Comparison of ENCODE assay signal across 8 cellular contexts in genomic region chr15:98085003-98085639, GRCh38.
A peak's percentile ranks its signal among the peaks of the same experiment; 100 is the strongest.
DNase-seq lines count a peak whose midpoint lies in the region; ATAC-seq and TF ChIP-seq lines count a peak whose summit lies in the region.

No MANE protein-coding gene starts in this region.

- POLR2A ChIA-PET in BJ (lab: Charles Lee) = no interaction called here

- H3K36me3 ChIP-seq in BJ (ENCODE audit: control insufficient read depth, insufficient read depth, low read length) = no peaks in the 10 kb centered on the region

- ATAC-seq in GM18861 (IDR thresholded peaks at IDR 0.05; ENCODE audit: unreplicated experiment) = no peak
- ATAC-seq in GM21723 (IDR thresholded peaks at IDR 0.05; ENCODE audit: unreplicated experiment) = no peak

- no peaks in the 10 kb centered on the region for H3K27me3 ChIP-seq in BJ (ENCODE audit: control insufficient read depth, insufficient read depth, low read length)

- no peak overlapping the region for H3K4me3 ChIP-seq in BJ (ENCODE audit: low read depth, low read length)
- H3K4me3 ChIP-seq in retinal pigment epithelial cell (ENCODE audit: low read length) = no peak overlapping the region

- DNase-seq in BJ (ENCODE audit: low read depth) (no peak), NCI-H2081 treated with DMSO at 0.1 percent for 48 hours (lab: John Stamatoyannopoulos, UW) (peak; percentile 14), germinal center (ENCODE audit: low spot score) (peak; percentile 34), retinal pigment epithelial cell (ENCODE audit: low read depth) (peak; percentile 34)
- peak; percentile 6 for DNase-seq in activated CD4-positive, alpha-beta T cell treated with anti-CD3 and anti-CD28 coated beads, Interleukin-2, amount 50 U/mL, for 1 hour

- CTCF ChIA-PET in BJ (lab: Yijun Ruan, JAX) = interaction anchor here (0.5 to 3.8 kb wide), 16 partner anchors 10 to 193 kb away, joined by 3 to 30 read pairs (median 5); partner anchors contain the start of gene ARRDC4

- TF ChIP-seq CTCF in BJ (IDR thresholded peaks at IDR 0.05; ENCODE audit: insufficient read depth, low read depth, low read length) (peak; percentile 63), GM12874 (IDR thresholded peaks at IDR 0.05; ENCODE audit: insufficient read depth, low read depth, low read length) (0 out of 2 replicates have a peak, but pooled peaks have one; percentile 19), retinal pigment epithelial cell (conservative IDR thresholded peaks at IDR 0.05; ENCODE audit: low read depth, low read length) (peak; percentile 68)
